In genomic region chr10:68125770-68126169, GRCh38 we compare ENCODE assay signal across 26 cellular contexts. TPM values are rescaled to one million over a fixed set of nuclear protein-coding genes. Genes with fewer than 3 reads are reported as not detected.
DNase-seq lines count a peak whose midpoint lies in the region; TF ChIP-seq lines count a peak whose summit lies in the region.
"Had no signal": no experiment of that assay in that cellular context is flagged by ENCODE, and none has a peak within 500 bp of the region (broad histone marks: within the 10 kb centered on the region; RNA-seq: fewer than 3 reads in every experiment).

No MANE protein-coding gene starts in this region.

- DNase-seq in HuH-7.5 (ENCODE audit: low spot score) = peak; percentile 16
- peak; percentile 29 for DNase-seq in fibroblast of mammary gland (ENCODE audit: low read depth)
- DNase-seq in renal cortical epithelial cell (ENCODE audit: low read depth) = peak; percentile 36
- DNase-seq in ACHN = no peak
- DNase-seq in NCI-H1048 (lab: John Stamatoyannopoulos, UW) = no peak
- no peak for DNase-seq in anterior cingulate cortex (lab: John Stamatoyannopoulos, UW)
- DNase-seq: activated B cell treated with CpG ODN at 0.5 μM for 24 hours; activated CD4-positive, alpha-beta T cell treated with anti-CD3 and anti-CD28 coated beads, Interleukin-2, amount 50 U/mL, for 4 hours; activated naive CD4-positive, alpha-beta T cell treated with anti-CD3 and anti-CD28 coated beads for 36 hours; activated T-cell treated with anti-CD3 and anti-CD28 coated beads, Interleukin-2, amount 50 U/mL, for 72 hours; amniotic stem cell; effector CD8-positive, alpha-beta T cell; H9; heart right ventricle; Kasumi-1; NCI-H1694 treated with DMSO at 0.1 percent for 48 hours; NCI-H2171; NCI-H524; stimulated activated CD4-positive, alpha-beta T cell treated with anti-CD3 and anti-CD28 coated beads, Interleukin-4, amount 100 ng/mL, for 24 hours; stimulated activated naive CD4-positive, alpha-beta T cell; T-helper 1 cell had no signal

- H3K4me3 ChIP-seq in HEK293 (ENCODE audit: low read depth, low read length) (no peak overlapping the region), fibroblast of mammary gland (ENCODE audit: control insufficient read depth, low read depth, low read length) (no peak overlapping the region)
- H3K4me3 ChIP-seq: heart right ventricle, SJSA1, suprapubic skin had no signal

- in situ Hi-C loops in ACHN (cut with HindIII; ENCODE audit: low pct_ligation_motif_present, low pct_unique_long_range_greater_than_20kb, low sequenced_read_pairs) = no loop called here

- POLR2A ChIA-PET in HEK293 (lab: Yijun Ruan, JAX) = no interaction called here

- no peak for TF ChIP-seq CTCF in HEK293 (tag by site-specific recombination; IDR thresholded peaks at IDR 0.05)
- TF ChIP-seq CTCF in fibroblast of mammary gland (conservative IDR thresholded peaks at IDR 0.05; ENCODE audit: control insufficient read depth, insufficient read depth, low read depth, low read length) = no peak

- CTCF ChIA-PET in HEK293 (lab: Yijun Ruan, JAX) = interaction anchor here (1.6 kb wide), 1 partner anchor 30 kb away, joined by 5 read pairs; no protein-coding TSS in a partner anchor

- peaks cover 6% of the 10 kb centered on the region; the same call in 1 of the 2 replicates for H3K4me1 ChIP-seq in HEK293 (ENCODE audit: control insufficient read depth, insufficient read depth, low read length)
- H3K4me1 ChIP-seq: SJSA1, suprapubic skin had no signal

- H3K27ac ChIP-seq in HEK293 (ENCODE audit: extremely low read depth, low read depth, low read length) = no peak overlapping the region
- H3K27ac ChIP-seq: SJSA1, suprapubic skin had no signal

- H3K36me3 ChIP-seq in HEK293 (ENCODE audit: control insufficient read depth in 2 of 2, insufficient read depth in 1 of 2, low read length in 2 of 2) = no peaks in the 10 kb centered on the region
- H3K36me3 ChIP-seq: SJSA1, suprapubic skin had no signal

- no peaks in the 10 kb centered on the region for H3K9me3 ChIP-seq in HEK293 (ENCODE audit: control insufficient read depth, insufficient read depth, low read depth, low read length)
- H3K9me3 ChIP-seq: heart right ventricle, SJSA1, suprapubic skin had no signal

TF ChIP-seq in HEK293, 187 proteins besides CTCF, POLR2A, EP300 and RAD21:
- TF ChIP-seq ZNF580 (tag by site-specific recombination; IDR thresholded peaks at IDR 0.05) (no peak), GFI1B (tag by site-specific recombination; IDR thresholded peaks at IDR 0.05) (peak; percentile 78; the same call in 1 of the 2 replicates), ZNF18 (tag by site-specific recombination; IDR thresholded peaks at IDR 0.05) (no peak)

RNA-seq across cellular contexts. Expression of gene MYPN, which starts 16.5 kb away (rescaled TPM):
- 0.17 TPM in 1 of 2 replicates, not detected in the other for total RNA-seq in renal cortical epithelial cell
- total RNA-seq: activated B cell treated with CpG ODN at 0.5 μM for 24 hours; activated naive CD4-positive, alpha-beta T cell treated with anti-CD3 and anti-CD28 coated beads for 36 hours; activated T-cell treated with anti-CD3 and anti-CD28 coated beads, Interleukin-2, amount 50 U/mL, for 72 hours; bronchial epithelial cell; H9; mesenteric fat pad had no signal

RNA-seq across cellular contexts. Expression of gene HERC4, which starts 50.7 kb away (rescaled TPM):
- total RNA-seq in renal cortical epithelial cell = 70.0 and 71.3 TPM in 2 replicates

Comparison
In these comparisons a context has a peak if more than half of its experiments do, and no peak if none do; other contexts are left out.
1. DNase-seq: peak in HuH-7.5 (single experiment), fibroblast of mammary gland (single experiment) and renal cortical epithelial cell (single experiment); none in ACHN (single experiment), NCI-H1048 (single experiment) and anterior cingulate cortex (0 of 58).